ENCODE assay signal across 8 cellular contexts in the genomic region with DNA sequence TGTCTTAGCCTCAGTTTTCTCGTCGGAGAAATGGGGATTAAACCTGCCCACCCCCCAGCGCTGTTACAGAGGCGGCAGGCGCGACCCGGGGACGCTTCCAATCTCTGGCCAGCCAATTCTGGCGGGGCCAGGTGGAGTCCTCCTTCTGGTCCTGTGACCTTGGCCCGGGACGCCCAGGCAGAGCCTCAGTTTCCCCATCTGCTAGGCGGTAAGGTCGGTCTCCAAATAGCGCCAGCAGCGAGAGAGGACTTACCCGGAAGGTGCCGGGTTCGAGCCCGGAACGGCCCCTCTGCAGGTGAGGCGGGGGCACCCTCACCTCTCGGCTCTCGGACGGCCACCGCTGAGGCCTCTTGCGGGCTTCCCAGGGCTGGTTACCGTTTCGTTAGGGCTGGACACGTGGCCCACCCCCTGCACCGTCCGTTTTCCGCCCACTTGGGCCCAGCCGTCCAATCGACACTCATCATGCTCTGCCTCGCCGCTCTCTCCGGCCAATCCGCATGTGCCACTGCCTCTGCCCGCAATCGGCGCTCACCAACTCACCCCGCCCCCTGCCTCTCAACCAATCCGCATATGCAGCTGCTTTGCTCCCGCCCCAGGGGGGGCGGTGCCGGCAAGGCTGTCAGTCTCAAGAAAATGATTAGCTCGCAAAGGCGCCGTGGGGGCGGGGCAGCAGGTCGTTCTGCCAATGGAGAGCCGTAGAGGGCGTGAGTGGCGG.
DNase-seq lines count a peak whose midpoint lies in the region; ATAC-seq and TF ChIP-seq lines count a peak whose summit lies in the region.

A gene with protein sequence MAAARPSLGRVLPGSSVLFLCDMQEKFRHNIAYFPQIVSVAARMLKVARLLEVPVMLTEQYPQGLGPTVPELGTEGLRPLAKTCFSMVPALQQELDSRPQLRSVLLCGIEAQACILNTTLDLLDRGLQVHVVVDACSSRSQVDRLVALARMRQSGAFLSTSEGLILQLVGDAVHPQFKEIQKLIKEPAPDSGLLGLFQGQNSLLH (minus strand): TSS at position 384 of the 715 bp plus-strand sequence. CDS start 5,156 bp downstream, outside the sequence.

- H3K4me3 Mint-ChIP-seq in activated naive CD4-positive, alpha-beta T cell treated with anti-CD3 and anti-CD28 coated beads, Interleukin-2, amount 50 U/mL, for 24 hours = peak within 1 kb of the TSS; percentile 88

- H3K36me3 Mint-ChIP-seq in activated naive CD4-positive, alpha-beta T cell treated with anti-CD3 and anti-CD28 coated beads, Interleukin-2, amount 50 U/mL, for 24 hours = no peaks in the 10 kb centered on the region

- peak within 1 kb of the TSS; percentile 84 for H3K4me3 ChIP-seq in GM06990 (replicated peaks; ENCODE audit: low read depth, low read length)

- H3K27me3 Mint-ChIP-seq in activated naive CD4-positive, alpha-beta T cell treated with anti-CD3 and anti-CD28 coated beads, Interleukin-2, amount 50 U/mL, for 24 hours = no peaks in the 10 kb centered on the region

- no peak for TF ChIP-seq CTCF in GM06990 (IDR thresholded peaks at IDR 0.05; ENCODE audit: insufficient read depth, low read length, poor library complexity, severe bottlenecking)

- H3K9me3 Mint-ChIP-seq in activated naive CD4-positive, alpha-beta T cell treated with anti-CD3 and anti-CD28 coated beads, Interleukin-2, amount 50 U/mL, for 24 hours = no peaks in the 10 kb centered on the region

- H3K27ac Mint-ChIP-seq in activated naive CD4-positive, alpha-beta T cell treated with anti-CD3 and anti-CD28 coated beads, Interleukin-2, amount 50 U/mL, for 24 hours = peak within 1 kb of the TSS; percentile 96

- peaks cover 21% of the 10 kb centered on the region for H3K4me1 Mint-ChIP-seq in activated naive CD4-positive, alpha-beta T cell treated with anti-CD3 and anti-CD28 coated beads, Interleukin-2, amount 50 U/mL, for 24 hours

- no peaks in the 10 kb centered on the region for H3K27me3 ChIP-seq in GM06990 (replicated peaks; ENCODE audit: control insufficient read depth, insufficient read depth, low read length)

- no peaks in the 10 kb centered on the region; the same call in 1 of the 2 replicates for H3K36me3 ChIP-seq in GM06990 (ENCODE audit: control insufficient read depth, insufficient read depth, low read length)

- DNase-seq in GM06990 (ENCODE audit: extremely low read depth, insufficient read length) (peak; percentile 100), NCI-H1092 (lab: John Stamatoyannopoulos, UW) (peak; percentile 98), germinal center (ENCODE audit: low spot score) (peak; percentile 99), non-pigmented ciliary epithelial cell (ENCODE audit: low read depth) (peak; percentile 98), superior temporal gyrus (ENCODE audit: extremely low spot score) (peak; percentile 98)

- ATAC-seq in HG02588 (IDR thresholded peaks at IDR 0.05; ENCODE audit: unreplicated experiment) = peak; percentile 92
- peak; percentile 96 for ATAC-seq in SK-N-SH treated with all-trans-retinoic acid at 6 μM for 48 hours

TF ChIP-seq in SK-N-SH treated with all-trans-retinoic acid at 6 μM for 48 hours, 23 proteins besides CTCF, POLR2A, EP300 and RAD21:
- 0 out of 2 replicates have a peak, but pooled peaks have one; percentile 30 for TF ChIP-seq ISL1 (CRISPR knock-in tag; IDR thresholded peaks at IDR 0.05)
- TF ChIP-seq CSDC2 (CRISPR knock-in tag; IDR thresholded peaks at IDR 0.05) = peak; percentile 82; the same call in 1 of the 2 replicates
- TF ChIP-seq ZNF565 (CRISPR knock-in tag; conservative IDR thresholded peaks at IDR 0.05; ENCODE audit: low read depth) = no peak
- TF ChIP-seq ZFP3 (CRISPR knock-in tag; IDR thresholded peaks at IDR 0.05) = peak; percentile 62; the same call in 1 of the 2 replicates
- TF ChIP-seq RARB (CRISPR knock-in tag; IDR thresholded peaks at IDR 0.05) = 0 out of 2 replicates have a peak, but pooled peaks have one; percentile 41
- TF ChIP-seq GLIS3 (CRISPR knock-in tag; IDR thresholded peaks at IDR 0.05) = 0 out of 2 replicates have a peak, but pooled peaks have one; percentile 31
- TF ChIP-seq, protein P1, sequence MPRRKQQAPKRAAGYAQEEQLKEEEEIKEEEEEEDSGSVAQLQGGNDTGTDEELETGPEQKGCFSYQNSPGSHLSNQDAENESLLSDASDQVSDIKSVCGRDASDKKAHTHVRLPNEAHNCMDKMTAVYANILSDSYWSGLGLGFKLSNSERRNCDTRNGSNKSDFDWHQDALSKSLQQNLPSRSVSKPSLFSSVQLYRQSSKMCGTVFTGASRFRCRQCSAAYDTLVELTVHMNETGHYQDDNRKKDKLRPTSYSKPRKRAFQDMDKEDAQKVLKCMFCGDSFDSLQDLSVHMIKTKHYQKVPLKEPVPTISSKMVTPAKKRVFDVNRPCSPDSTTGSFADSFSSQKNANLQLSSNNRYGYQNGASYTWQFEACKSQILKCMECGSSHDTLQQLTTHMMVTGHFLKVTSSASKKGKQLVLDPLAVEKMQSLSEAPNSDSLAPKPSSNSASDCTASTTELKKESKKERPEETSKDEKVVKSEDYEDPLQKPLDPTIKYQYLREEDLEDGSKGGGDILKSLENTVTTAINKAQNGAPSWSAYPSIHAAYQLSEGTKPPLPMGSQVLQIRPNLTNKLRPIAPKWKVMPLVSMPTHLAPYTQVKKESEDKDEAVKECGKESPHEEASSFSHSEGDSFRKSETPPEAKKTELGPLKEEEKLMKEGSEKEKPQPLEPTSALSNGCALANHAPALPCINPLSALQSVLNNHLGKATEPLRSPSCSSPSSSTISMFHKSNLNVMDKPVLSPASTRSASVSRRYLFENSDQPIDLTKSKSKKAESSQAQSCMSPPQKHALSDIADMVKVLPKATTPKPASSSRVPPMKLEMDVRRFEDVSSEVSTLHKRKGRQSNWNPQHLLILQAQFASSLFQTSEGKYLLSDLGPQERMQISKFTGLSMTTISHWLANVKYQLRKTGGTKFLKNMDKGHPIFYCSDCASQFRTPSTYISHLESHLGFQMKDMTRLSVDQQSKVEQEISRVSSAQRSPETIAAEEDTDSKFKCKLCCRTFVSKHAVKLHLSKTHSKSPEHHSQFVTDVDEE (CRISPR knock-in tag; IDR thresholded peaks at IDR 0.05) = peak; percentile 40
- no peak for TF ChIP-seq ZNF8 (CRISPR knock-in tag; IDR thresholded peaks at IDR 0.05)

Comparison
In these comparisons a context has a peak if more than half of its experiments do, and no peak if none do; other contexts are left out.
1. Peak in every context shown above with its lines: DNase-seq, ATAC-seq and H3K4me3 ChIP-seq.